In genomic region chr5:132963175-132964104, GRCh38 we compare ENCODE assay signal across 8 cellular contexts. TPM values are rescaled to one million over a fixed set of nuclear protein-coding genes. Genes with fewer than 3 reads are reported as not detected.
DNase-seq lines count a peak whose midpoint lies in the region; TF ChIP-seq lines count a peak whose summit lies in the region.

TSS of gene AFF4 (minus strand) at chr5:132963634. CDS start at chr5:132937189, 26,445 bp downstream.

- H3F3A ChIP-seq in MM.1S (ENCODE audit: insufficient read depth, low read length), result no peaks in the 10 kb centered on the region

- H4K20me1 ChIP-seq in MM.1S (ENCODE audit: insufficient read depth, low read length), result 0 out of 2 replicates have a peak, but pooled peaks cover 5% of the 10 kb centered on the region

- peak within 1 kb of the TSS; percentile 78 for H3K4me2 ChIP-seq in MM.1S (ENCODE audit: low read depth, low read length)

- H3K9ac ChIP-seq in MM.1S (ENCODE audit: low read length) (peak within 1 kb of the TSS; percentile 91), SK-N-MC (ENCODE audit: insufficient read length) (peak within 1 kb of the TSS; percentile 89)

- peaks cover 49% of the 10 kb centered on the region for H3K79me2 ChIP-seq in MM.1S (ENCODE audit: low read length)

- H3K27ac ChIP-seq in MM.1S (ENCODE audit: low read length) (peak within 1 kb of the TSS; percentile 85; the same call in 1 of the 2 replicates), SK-N-MC (peak within 1 kb of the TSS; percentile 88), temporal lobe (ENCODE audit: low read depth, low read length) (peak within 1 kb of the TSS; percentile 93)

- no peak for TF ChIP-seq CTCF in MM.1S (IDR thresholded peaks at IDR 0.05; ENCODE audit: low read length)

- peak within 1 kb of the TSS; percentile 84 for H2AFZ ChIP-seq in MM.1S (ENCODE audit: low read length)

- H3K4me3 ChIP-seq in HAP-1 (peak within 1 kb of the TSS; percentile 74), MM.1S (ENCODE audit: low read length) (peak within 1 kb of the TSS; percentile 70), SK-N-MC (peak within 1 kb of the TSS; percentile 87)

- DNase-seq in GDM1 (lab: John Stamatoyannopoulos, UW) (peak; percentile 94), HAP-1 (ENCODE audit: low spot score in 2 of 2) (peak; percentile 91 to 96), MM.1S (peak; percentile 96), SK-N-MC (ENCODE audit: low read depth, low spot score) (no peak), globus pallidus (ENCODE audit: low spot score) (peak; percentile 96), occipital lobe (lab: John Stamatoyannopoulos, UW) (peak; percentile 97)
- DNase-seq in activated naive CD4-positive, alpha-beta T cell treated with anti-CD3 and anti-CD28 coated beads, Interleukin-2, amount 50 U/mL, for 16 hours, result peak; percentile 84

- H3K27me3 ChIP-seq in HAP-1 (ENCODE audit: low read depth), result no peaks in the 10 kb centered on the region
- H3K27me3 ChIP-seq in MM.1S (replicated peaks; ENCODE audit: insufficient read depth, low read length), result no peaks in the 10 kb centered on the region

- in situ Hi-C loops in HAP-1 (cut with MboI; ENCODE audit: low sequenced_read_pairs), result no loop called here

- H3K4me1 ChIP-seq in HAP-1, result peaks cover 15% of the 10 kb centered on the region
- H3K4me1 ChIP-seq in MM.1S (ENCODE audit: low read length), result 0 out of 2 replicates have a peak, but pooled peaks cover 3% of the 10 kb centered on the region

- H3K36me3 ChIP-seq in HAP-1 (replicated peaks) (no peaks in the 10 kb centered on the region), MM.1S (replicated peaks; ENCODE audit: insufficient read depth, low read length) (no peaks in the 10 kb centered on the region), SK-N-MC (ENCODE audit: insufficient read depth, low read length) (peaks cover 12% of the 10 kb centered on the region)

- H3K9me2 ChIP-seq in MM.1S (replicated peaks; ENCODE audit: insufficient read depth, low read length), result no peaks in the 10 kb centered on the region

- no peaks in the 10 kb centered on the region for H3K9me3 ChIP-seq in HAP-1
- H3K9me3 ChIP-seq in MM.1S (replicated peaks; ENCODE audit: insufficient read depth, low read length), result no peaks in the 10 kb centered on the region
- H3K9me3 ChIP-seq in SK-N-MC (ENCODE audit: low read depth, low read length), result no peaks in the 10 kb centered on the region

RNA-seq across cellular contexts. Expression of gene AFF4, which starts in this region (rescaled TPM):
- total RNA-seq in occipital lobe (76.6 TPM), temporal lobe (87.0 TPM)
